ENCODE assay signal across 8 cellular contexts in genomic region chr3:147348976-147349375, GRCh38. TPM values are rescaled to one million over a fixed set of nuclear protein-coding genes. Genes with fewer than 3 reads are reported as not detected.
"Had no signal": no experiment of that assay in that cellular context is flagged by ENCODE, and none has a peak within 500 bp of the region (broad histone marks: within the 10 kb centered on the region; RNA-seq: fewer than 3 reads in every experiment).

No MANE protein-coding gene starts in this region.

- ATAC-seq: GM12878 had no signal

- FAIRE-seq: G401.6, GM12878, GM12891, GM12892, GM18507, GM19239 had no signal

- DNase-seq: GDM1, GF-D8 had no signal

- H3K4me3 ChIP-seq: GM12878 had no signal

RNA-seq across cellular contexts. Expression of gene ZIC4, which starts 57.4 kb away (rescaled TPM):
- total RNA-seq: GM12878 had no signal
- polyA plus RNA-seq: GM12878 had no signal
